17 cellular contexts compared by ENCODE assay signal in the genomic region with DNA sequence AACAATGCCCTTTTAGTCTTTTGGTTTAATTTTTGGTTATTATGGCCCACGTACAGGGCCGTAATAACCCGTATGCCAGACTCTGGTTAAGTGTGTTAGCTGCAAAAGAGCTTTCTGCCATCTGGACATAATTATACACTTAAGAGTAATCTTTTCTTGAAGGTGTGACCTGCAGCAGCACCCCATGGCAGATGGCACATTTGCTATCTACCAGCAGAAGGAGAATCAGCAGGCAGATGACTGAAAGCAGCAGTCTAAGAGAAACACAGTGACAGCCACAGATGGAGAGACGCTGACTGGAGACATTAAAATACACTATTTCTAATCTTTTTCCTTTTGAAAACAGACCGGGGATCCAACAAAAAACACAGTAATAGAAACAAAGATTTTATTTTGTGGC. TPM values are rescaled to one million over a fixed set of nuclear protein-coding genes. Genes with fewer than 3 reads are reported as not detected.
DNase-seq lines count a peak whose midpoint lies in the region; ATAC-seq, FAIRE-seq and TF ChIP-seq lines count a peak whose summit lies in the region.
"Had no signal": no experiment of that assay in that cellular context is flagged by ENCODE, and none has a peak within 500 bp of the region (broad histone marks: within the 10 kb centered on the region; RNA-seq: fewer than 3 reads in every experiment).

No MANE protein-coding gene starts in this region.

- peaks cover 8% of the 10 kb centered on the region for H3K4me1 Mint-ChIP-seq in T-helper 17 cell
- H3K4me1 Mint-ChIP-seq: IgD-negative memory B cell had no signal

- H3K27me3 ChIP-seq in HepG2 (ENCODE audit: control insufficient read depth in 1 of 2, insufficient read depth in 2 of 2, low read length in 2 of 2) (no peaks in the 10 kb centered on the region), right lobe of liver (no peaks in the 10 kb centered on the region), gastroesophageal sphincter (no peaks in the 10 kb centered on the region)
- H3K27me3 ChIP-seq: colonic mucosa, MG63 had no signal

- no peak overlapping the region for H3K4me2 ChIP-seq in HepG2 (ENCODE audit: low read depth, low read length)

- peaks cover 3% of the 10 kb centered on the region for H3K36me3 Mint-ChIP-seq in T-helper 17 cell (ENCODE audit: low read depth)

- H3K4me3 ChIP-seq in HepG2 (replicated peaks in 1 of 3; ENCODE audit: insufficient read depth in 1 of 3, low read depth in 2 of 3, low read length in 3 of 3) (no peak overlapping the region), right lobe of liver (no peak overlapping the region), gastroesophageal sphincter (no peak overlapping the region)
- H3K4me3 ChIP-seq: colonic mucosa, lower lobe of right lung, MG63 had no signal

- H3K4me3 Mint-ChIP-seq in T-helper 17 cell, result no peak overlapping the region
- H3K4me3 Mint-ChIP-seq: CD4-positive, CD25-positive, alpha-beta regulatory T cell; IgD-negative memory B cell had no signal

- H3K36me3 ChIP-seq in HepG2 (replicated peaks in 1 of 2; ENCODE audit: control insufficient read depth in 1 of 2, insufficient read depth in 2 of 2, low read length in 2 of 2) (peaks cover 28 to 78% of the 10 kb centered on the region in 2 experiments), right lobe of liver (peaks cover 0 to 54% (median 11%) of the 10 kb centered on the region in 4 donors), gastroesophageal sphincter (peaks cover 0 to 97% of the 10 kb centered on the region in 2 donors)

- H2AFZ ChIP-seq in HepG2 (ENCODE audit: low read length), result no peak overlapping the region

- H3K27ac Mint-ChIP-seq in T-helper 17 cell, result peak overlapping the region; percentile 27
- H3K27ac Mint-ChIP-seq: IgD-negative memory B cell had no signal

- no peak overlapping the region for H3K9ac ChIP-seq in HepG2 (ENCODE audit: insufficient read depth, low read depth, low read length)

- CTCF ChIA-PET in HepG2 (lab: Yijun Ruan, JAX; ENCODE audit: low intra/inter-chr PET ratio, low total read pairs), result no interaction called here

- no peaks in the 10 kb centered on the region; the same call in 1 of the 2 replicates for H4K20me1 ChIP-seq in HepG2 (ENCODE audit: insufficient read depth, low read length)

- BruUV-seq in HepG2 (replicated peaks; lab: Mats Ljungman, UMichigan), result no TSS peak

- no peaks in the 10 kb centered on the region for H3K79me2 ChIP-seq in HepG2 (ENCODE audit: insufficient read depth, low read length)

- in situ Hi-C loops in HepG2 (cut with HindIII; ENCODE audit: extremely low pct_ligation_motif_present, low pct_unique_long_range_greater_than_20kb), result no loop called here

- TF ChIP-seq POLR2A in HepG2 (IDR thresholded peaks at IDR 0.05; ENCODE audit: insufficient read depth in 1 of 2, low read depth in 2 of 2, low read length in 2 of 2) (no peak), right lobe of liver (IDR thresholded peaks at IDR 0.05) (no peak), gastroesophageal sphincter (IDR thresholded peaks at IDR 0.05) (no peak)

- TF ChIP-seq EP300 in HepG2 (IDR thresholded peaks at IDR 0.05; ENCODE audit: low read depth in 2 of 2, low read length in 2 of 2) (no peak), HepG2 (CRISPR knock-in tag; IDR thresholded peaks at IDR 0.05; ENCODE audit: borderline replicate concordance) (no peak), gastroesophageal sphincter (IDR thresholded peaks at IDR 0.05) (no peak)

- ATAC-seq in HepG2 (peak; percentile 17; the same call in 1 of the 3 replicates), right lobe of liver (no peak), T-helper 17 cell (no peak), gastroesophageal sphincter (no peak)
- ATAC-seq: lower lobe of right lung, right cardiac atrium had no signal

- DNase-seq in HepG2 (ENCODE audit: low spot score) (no peak), right lobe of liver (no peak), NCI-H2171 (lab: John Stamatoyannopoulos, UW) (peak; percentile 87), T-helper 17 cell (no peak), DMS114 treated with DMSO at 0.1 percent for 48 hours (lab: John Stamatoyannopoulos, UW; ENCODE audit: unreplicated experiment) (no peak)
- DNase-seq in central memory CD4-positive, alpha-beta T cell, result no peak
- DNase-seq in stimulated activated CD4-positive, alpha-beta T cell treated with anti-CD3 and anti-CD28 coated beads, Interleukin-12 subunit alpha, Interleukin-12 subunit beta, amount 100 ng/mL, for 4 hours, result no peak
- DNase-seq: activated CD4-positive, alpha-beta T cell treated with anti-CD3 and anti-CD28 coated beads for 4 hours; CD4-positive, CD25-positive, alpha-beta regulatory T cell; colonic mucosa; lower lobe of right lung; MG63; NCI-H2107; right cardiac atrium had no signal

- 96% methylated on average over 5 of the region's 5 CpGs for WGBS in HepG2 (ENCODE audit: low lambda C conversion rate)
- 98% methylated on average over 5 of the region's 5 CpGs for WGBS in right lobe of liver (ENCODE audit: insufficient coverage, low coverage, low lambda C conversion rate, missing lambda C conversion rate)
- WGBS in gastroesophageal sphincter (ENCODE audit: low coverage in 1 of 2), 2 donors, result 77 to 79% methylated on average over 5 of the region's 5 CpGs

- H3K4me1 ChIP-seq in HepG2 (ENCODE audit: insufficient read depth, low read length) (no peaks in the 10 kb centered on the region), right lobe of liver (no peaks in the 10 kb centered on the region), gastroesophageal sphincter (peaks cover 0 to 7% (median 0%) of the 10 kb centered on the region in 3 donors)
- H3K4me1 ChIP-seq: colonic mucosa, lower lobe of right lung had no signal

- no peaks in the 10 kb centered on the region for H3K9me3 ChIP-seq in HepG2 (ENCODE audit: low read length)
- H3K9me3 ChIP-seq in right lobe of liver, result no peaks in the 10 kb centered on the region
- no peaks in the 10 kb centered on the region for H3K9me3 ChIP-seq in T-helper 17 cell (ENCODE audit: control insufficient read depth, low read length, poor library complexity, severe bottlenecking)
- H3K9me3 ChIP-seq in gastroesophageal sphincter, result no peaks in the 10 kb centered on the region
- H3K9me3 ChIP-seq: colonic mucosa, lower lobe of right lung, MG63 had no signal

- no peak for TF ChIP-seq CTCF in HepG2 (CRISPR knock-in tag; IDR thresholded peaks at IDR 0.05)
- TF ChIP-seq CTCF in right lobe of liver (IDR thresholded peaks at IDR 0.05), result no peak
- no peak for TF ChIP-seq CTCF in gastroesophageal sphincter (IDR thresholded peaks at IDR 0.05)

- no peaks in the 10 kb centered on the region for H3K27me3 Mint-ChIP-seq in T-helper 17 cell
- H3K27me3 Mint-ChIP-seq: CD4-positive, CD25-positive, alpha-beta regulatory T cell; IgD-negative memory B cell had no signal

- no peak for TF ChIP-seq RAD21 in HepG2 (CRISPR knock-in tag; IDR thresholded peaks at IDR 0.05)

- no peak for FAIRE-seq in HepG2 (lab: Jason Lieb, UNC)
- FAIRE-seq: endometrium had no signal

- POLR2A ChIA-PET in HepG2 (lab: Yijun Ruan, JAX), result interaction anchor here (1.2 kb wide), 1 partner anchor 16 kb away, joined by 3 read pairs; no protein-coding TSS in a partner anchor

- H3K27ac ChIP-seq in HepG2 (ENCODE audit: extremely low read length, insufficient read depth, low read length) (no peak overlapping the region), right lobe of liver (no peak overlapping the region), gastroesophageal sphincter (no peak overlapping the region)
- H3K27ac ChIP-seq: colonic mucosa, lower lobe of right lung had no signal

- intact Hi-C loops in HepG2 (cut with micrococcal nuclease; ENCODE audit: unreplicated experiment) (no loop called here), right lobe of liver (cut with DNase I) (no loop called here)

RNA-seq across cellular contexts. Expression of a gene that starts 18.7 kb away (rescaled TPM):
- total RNA-seq in HepG2 (2016; rRNA removed; fragmentation: Illumina TruSeq; extraction: Trizol), result 49.9 and 85.2 TPM in 2 replicates
- 17.0 and 17.9 TPM in 2 replicates for total RNA-seq in HepG2 (2016; cell fraction: cytosol; rRNA removed; fragmentation: Illumina TruSeq; extraction: Trizol; ENCODE audit: low read depth)
- total RNA-seq in HepG2 (2016; cell fraction: insoluble cytoplasmic fraction; rRNA removed; fragmentation: Illumina TruSeq; extraction: Trizol), result 54.7 and 88.6 TPM in 2 replicates
- 30.4 and 36.4 TPM in 2 replicates for total RNA-seq in HepG2 (2016; cell fraction: membrane; rRNA removed; fragmentation: Illumina TruSeq; extraction: Trizol)
- 29.6 and 32.2 TPM in 2 replicates for total RNA-seq in HepG2 (2016; cell fraction: nucleus; rRNA removed; fragmentation: Illumina TruSeq; extraction: Trizol)
- polyA plus RNA-seq in HepG2 (2011; rRNA removed), result 10.3 and 14.5 TPM in 2 replicates
- 7.0 and 7.5 TPM in 2 replicates for polyA plus RNA-seq in HepG2 (2011; cell fraction: cytosol; rRNA removed)
- 4.1 and 5.1 TPM in 2 replicates for polyA plus RNA-seq in HepG2 (2011; cell fraction: nucleus; rRNA removed)
- 19.9 and 21.0 TPM in 2 replicates for polyA plus RNA-seq in HepG2 (2012)
- polyA plus RNA-seq in HepG2 (2016; cell fraction: cytosol; fragmentation: Illumina TruSeq; extraction: Trizol; ENCODE audit: low read depth), result 7.8 and 9.6 TPM in 2 replicates
- polyA plus RNA-seq in HepG2 (2016; cell fraction: insoluble cytoplasmic fraction; fragmentation: Illumina TruSeq; extraction: Trizol; ENCODE audit: low read depth), result 78.3 and 79.2 TPM in 2 replicates
- polyA plus RNA-seq in HepG2 (2016; cell fraction: membrane; fragmentation: Illumina TruSeq; extraction: Trizol; ENCODE audit: low read depth), result 15.4 and 16.4 TPM in 2 replicates
- 33.6 and 34.4 TPM in 2 replicates for polyA plus RNA-seq in HepG2 (2016; cell fraction: nucleus; fragmentation: Illumina TruSeq; extraction: Trizol; ENCODE audit: insufficient read depth, low read depth)
- polyA minus RNA-seq in HepG2 (2011; rRNA and poly(A)+ RNA removed; ENCODE audit: low replicate concordance), result 7.9 and 11.6 TPM in 2 replicates
- polyA minus RNA-seq in HepG2 (2011; cell fraction: cytosol; rRNA and poly(A)+ RNA removed), result 10.0 and 11.0 TPM in 2 replicates
- 17.8 and 22.7 TPM in 2 replicates for polyA minus RNA-seq in HepG2 (2011; cell fraction: nucleus; rRNA and poly(A)+ RNA removed)
- 10 to 100 TPM in 2 of 6 experiments, 1 to 10 TPM in 4; 5.8 to 15.3 (median 8.3) TPM for total RNA-seq in right lobe of liver
- 10 to 100 TPM; 14.4 to 20.6 TPM for total RNA-seq in T-helper 17 cell
- 10 to 100 TPM in 3 of 4 donors, 1 to 10 TPM in 1; 10.0 to 23.3 (median 13.6) TPM for total RNA-seq in gastroesophageal sphincter

RNA-seq across cellular contexts. Expression of a gene that starts 22.3 kb away (rescaled TPM):
- total RNA-seq in HepG2 (2016; rRNA removed; fragmentation: Illumina TruSeq; extraction: Trizol) (11.6 and 17.2 TPM in 2 replicates), right lobe of liver (1 to 10 TPM; 4.3 to 7.6 (median 6.9) TPM), T-helper 17 cell (10 to 100 TPM; 30.0 to 37.2 TPM), gastroesophageal sphincter (10 to 100 TPM in 3 of 4 donors, 1 to 10 TPM in 1; 7.7 to 25.7 (median 16.8) TPM)
- 2.7 and 2.9 TPM in 2 replicates for total RNA-seq in HepG2 (2016; cell fraction: cytosol; rRNA removed; fragmentation: Illumina TruSeq; extraction: Trizol; ENCODE audit: low read depth)
- 10.8 and 16.0 TPM in 2 replicates for total RNA-seq in HepG2 (2016; cell fraction: insoluble cytoplasmic fraction; rRNA removed; fragmentation: Illumina TruSeq; extraction: Trizol)
- total RNA-seq in HepG2 (2016; cell fraction: membrane; rRNA removed; fragmentation: Illumina TruSeq; extraction: Trizol), result 5.0 TPM in 2 replicates
- total RNA-seq in HepG2 (2016; cell fraction: nucleus; rRNA removed; fragmentation: Illumina TruSeq; extraction: Trizol), result 37.0 and 37.6 TPM in 2 replicates
- 3.3 and 3.8 TPM in 2 replicates for polyA plus RNA-seq in HepG2 (2011; rRNA removed)
- polyA plus RNA-seq in HepG2 (2011; cell fraction: cytosol; rRNA removed), result 1.4 and 1.7 TPM in 2 replicates
- polyA plus RNA-seq in HepG2 (2011; cell fraction: nucleus; rRNA removed), result 10.2 and 12.2 TPM in 2 replicates
- polyA plus RNA-seq in HepG2 (2012), result 6.7 and 8.7 TPM in 2 replicates
- polyA plus RNA-seq in HepG2 (2016; cell fraction: cytosol; fragmentation: Illumina TruSeq; extraction: Trizol; ENCODE audit: low read depth), result 0.57 and 0.58 TPM in 2 replicates
- 5.1 and 5.7 TPM in 2 replicates for polyA plus RNA-seq in HepG2 (2016; cell fraction: insoluble cytoplasmic fraction; fragmentation: Illumina TruSeq; extraction: Trizol; ENCODE audit: low read depth)
- polyA plus RNA-seq in HepG2 (2016; cell fraction: membrane; fragmentation: Illumina TruSeq; extraction: Trizol; ENCODE audit: low read depth), result 1.4 TPM in 2 replicates
- 24.3 and 25.6 TPM in 2 replicates for polyA plus RNA-seq in HepG2 (2016; cell fraction: nucleus; fragmentation: Illumina TruSeq; extraction: Trizol; ENCODE audit: insufficient read depth, low read depth)
- 7.4 and 13.2 TPM in 2 replicates for polyA minus RNA-seq in HepG2 (2011; rRNA and poly(A)+ RNA removed; ENCODE audit: low replicate concordance)
- polyA minus RNA-seq in HepG2 (2011; cell fraction: cytosol; rRNA and poly(A)+ RNA removed), result 4.0 and 5.6 TPM in 2 replicates
- polyA minus RNA-seq in HepG2 (2011; cell fraction: nucleus; rRNA and poly(A)+ RNA removed), result 53.5 and 55.6 TPM in 2 replicates
